ENCODE assay signal across 15 cellular contexts in genomic region chr7:33743594-33743993, GRCh38.
A peak's percentile ranks its signal among the peaks of the same experiment; 100 is the strongest.
DNase-seq lines count a peak whose midpoint lies in the region; TF ChIP-seq lines count a peak whose summit lies in the region.
"Had no signal": no experiment of that assay in that cellular context is flagged by ENCODE, and none has a peak within 500 bp of the region (broad histone marks: within the 10 kb centered on the region; RNA-seq: fewer than 3 reads in every experiment).

No MANE protein-coding gene starts in this region.

- H3K27ac Mint-ChIP-seq in nephron: peak overlapping the region; percentile 52 to 73 (median 72)
- H3K27ac Mint-ChIP-seq: stimulated activated memory B cell treated with anti-CD40 and anti-IgM and Interleukin-4, amounts not matched to agents 10 μg/mL and 1 μg/mL and 100 μg/mL, for 72 hours had no signal

- TF ChIP-seq CTCF in AG09309 (IDR thresholded peaks at IDR 0.05; ENCODE audit: control insufficient read depth, insufficient read depth, low read depth, low read length, missing control alignments): no peak
- no peak for TF ChIP-seq CTCF in nephron (IDR thresholded peaks at IDR 0.05; ENCODE audit: unreplicated experiment in 3 of 3)

- no peaks in the 10 kb centered on the region for H3K9me3 Mint-ChIP-seq in nephron

- H3K4me1 Mint-ChIP-seq in nephron: peaks cover 17% of the 10 kb centered on the region
- H3K4me1 Mint-ChIP-seq: neural crest cell; stimulated activated memory B cell treated with anti-CD40 and anti-IgM and Interleukin-4, amounts not matched to agents 10 μg/mL and 1 μg/mL and 100 μg/mL, for 72 hours had no signal

- DNase-seq in AG09309 (ENCODE audit: low read depth) (peak; percentile 93), HS-5 (ENCODE audit: low read depth) (peak; percentile 61), epidermal melanocyte (ENCODE audit: insufficient read length, low spot score) (peak; percentile 34), HuH-7.5 (ENCODE audit: low spot score) (no peak), NCI-H345 (lab: John Stamatoyannopoulos, UW) (no peak), NCI-H2196 treated with DMSO at 0.1 percent for 48 hours (lab: John Stamatoyannopoulos, UW; ENCODE audit: unreplicated experiment) (no peak), NCI-H1694 (lab: John Stamatoyannopoulos, UW) (no peak)
- DNase-seq: activated CD4-positive, alpha-beta T cell treated with anti-CD3 and anti-CD28 coated beads for 48 hours; islet precursor cell; SW 1271 had no signal

- peaks cover 22% of the 10 kb centered on the region for H3K27me3 Mint-ChIP-seq in nephron (ENCODE audit: low read depth)
- H3K27me3 Mint-ChIP-seq: stimulated activated memory B cell treated with anti-CD40 and anti-IgM and Interleukin-4, amounts not matched to agents 10 μg/mL and 1 μg/mL and 100 μg/mL, for 72 hours had no signal

- no peak overlapping the region for H3K4me3 Mint-ChIP-seq in nephron
- H3K4me3 Mint-ChIP-seq: neural crest cell; stimulated activated memory B cell treated with anti-CD40 and anti-IgM and Interleukin-4, amounts not matched to agents 10 μg/mL and 1 μg/mL and 100 μg/mL, for 72 hours had no signal

- no peak overlapping the region for H3K4me3 ChIP-seq in AG09309 (ENCODE audit: control insufficient read depth, low read depth, low read length)
- H3K4me3 ChIP-seq: cardiac muscle cell, K562 had no signal

- H3K36me3 Mint-ChIP-seq in nephron (ENCODE audit: low read depth): no peaks in the 10 kb centered on the region
- H3K36me3 Mint-ChIP-seq: stimulated activated memory B cell treated with anti-CD40 and anti-IgM and Interleukin-4, amounts not matched to agents 10 μg/mL and 1 μg/mL and 100 μg/mL, for 72 hours had no signal

Comparison
In these comparisons a context has a peak if more than half of its experiments do, and no peak if none do; other contexts are left out.
1. DNase-seq: peak in AG09309 (single experiment), HS-5 (single experiment) and epidermal melanocyte (single experiment); none in HuH-7.5 (single experiment), NCI-H345 (single experiment), NCI-H2196 treated with DMSO at 0.1 percent for 48 hours (single experiment) and NCI-H1694 (single experiment).